Comparison of ENCODE assay signal across 1 cellular context in genomic region chr17:7328009-7328408, GRCh38.
TF ChIP-seq lines count a peak whose summit lies in the region.

No MANE protein-coding gene starts in this region.

TF ChIP-seq in GM12878, 131 proteins besides CTCF, POLR2A, EP300 and RAD21:
- no peak for TF ChIP-seq YY1 (IDR thresholded peaks at IDR 0.05; ENCODE audit: low read depth, low read length)
- TF ChIP-seq ZBTB11 (CRISPR knock-in tag; IDR thresholded peaks at IDR 0.05), result no peak
- no peak for TF ChIP-seq FOS (IDR thresholded peaks at IDR 0.05; ENCODE audit: borderline replicate concordance, extremely low read depth, insufficient read length)
- TF ChIP-seq PML (IDR thresholded peaks at IDR 0.05; ENCODE audit: low read length), result no peak
- TF ChIP-seq NFXL1 (IDR thresholded peaks at IDR 0.05; ENCODE audit: borderline replicate concordance), result no peak
- TF ChIP-seq, protein P1, sequence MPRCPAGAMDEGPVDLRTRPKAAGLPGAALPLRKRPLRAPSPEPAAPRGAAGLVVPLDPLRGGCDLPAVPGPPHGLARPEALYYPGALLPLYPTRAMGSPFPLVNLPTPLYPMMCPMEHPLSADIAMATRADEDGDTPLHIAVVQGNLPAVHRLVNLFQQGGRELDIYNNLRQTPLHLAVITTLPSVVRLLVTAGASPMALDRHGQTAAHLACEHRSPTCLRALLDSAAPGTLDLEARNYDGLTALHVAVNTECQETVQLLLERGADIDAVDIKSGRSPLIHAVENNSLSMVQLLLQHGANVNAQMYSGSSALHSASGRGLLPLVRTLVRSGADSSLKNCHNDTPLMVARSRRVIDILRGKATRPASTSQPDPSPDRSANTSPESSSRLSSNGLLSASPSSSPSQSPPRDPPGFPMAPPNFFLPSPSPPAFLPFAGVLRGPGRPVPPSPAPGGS (IDR thresholded peaks at IDR 0.05; ENCODE audit: borderline replicate concordance, insufficient read depth, low read depth, low read length, poor library complexity, severe bottlenecking), result no peak
